ENCODE assay signal across 20 cellular contexts in genomic region chr5:155475318-155475717, GRCh38.
"Had no signal": no experiment of that assay in that cellular context is flagged by ENCODE, and none has a peak within 500 bp of the region (broad histone marks: within the 10 kb centered on the region; RNA-seq: fewer than 3 reads in every experiment).

No MANE protein-coding gene starts in this region.

- H3K9me3 Mint-ChIP-seq: effector memory CD8-positive, alpha-beta T cell; nephron; stimulated activated naive CD8-positive, alpha-beta T cell treated with anti-CD3 and anti-CD28 coated beads, Interleukin-15, amount 100 ng/mL, for 72 hours had no signal

- H3K36me3 Mint-ChIP-seq: naive thymus-derived CD4-positive, alpha-beta T cell had no signal

- H3K4me1 Mint-ChIP-seq: naive thymus-derived CD4-positive, alpha-beta T cell; nephron; stimulated activated naive CD8-positive, alpha-beta T cell treated with anti-CD3 and anti-CD28 coated beads, Interleukin-15, amount 100 ng/mL, for 72 hours had no signal

- H3K4me3 Mint-ChIP-seq: effector memory CD8-positive, alpha-beta T cell; naive thymus-derived CD4-positive, alpha-beta T cell; nephron; stimulated activated naive CD8-positive, alpha-beta T cell treated with anti-CD3 and anti-CD28 coated beads, Interleukin-15, amount 100 ng/mL, for 72 hours had no signal

- H3K27me3 Mint-ChIP-seq: effector memory CD8-positive, alpha-beta T cell; stimulated activated naive CD8-positive, alpha-beta T cell treated with anti-CD3 and anti-CD28 coated beads, Interleukin-15, amount 100 ng/mL, for 72 hours had no signal

- DNase-seq: cortex of kidney; effector memory CD8-positive, alpha-beta T cell; hypothalamus; kidney; mesenchymal stem cell; midbrain; naive thymus-derived CD4-positive, alpha-beta T cell; nucleus accumbens; stimulated activated CD4-positive, alpha-beta T cell treated with anti-CD3 and anti-CD28 coated beads, Interleukin-12 subunit alpha, Interleukin-12 subunit beta, amount 100 ng/mL, for 4 hours; stimulated activated CD4-positive, alpha-beta T cell treated with anti-CD3 and anti-CD28 coated beads, Interleukin-1b, Interleukin-23, amount 100 ng/mL, for 48 hours; stimulated activated CD4-positive, alpha-beta T cell treated with anti-CD3 and anti-CD28 coated beads, Interleukin-4, amount 100 ng/mL, for 1 hour; stimulated activated CD8-positive, alpha-beta memory T cell treated with anti-CD3 and anti-CD28 coated beads, Interleukin-4, amount 100 ng/mL, for 48 hours; stimulated activated naive CD4-positive, alpha-beta T cell; stimulated activated naive CD8-positive, alpha-beta T cell treated with anti-CD3 and anti-CD28 coated beads, Interleukin-15, amount 100 ng/mL, for 72 hours; transverse colon; upper lobe of right lung; uterus had no signal

- H3K27ac Mint-ChIP-seq: effector memory CD8-positive, alpha-beta T cell; naive thymus-derived CD4-positive, alpha-beta T cell; nephron; stimulated activated naive CD8-positive, alpha-beta T cell treated with anti-CD3 and anti-CD28 coated beads, Interleukin-15, amount 100 ng/mL, for 72 hours had no signal

- ATAC-seq: effector memory CD8-positive, alpha-beta T cell; left lobe of liver; naive thymus-derived CD4-positive, alpha-beta T cell; sciatic nerve; stimulated activated naive CD8-positive, alpha-beta T cell treated with anti-CD3 and anti-CD28 coated beads, Interleukin-15, amount 100 ng/mL, for 72 hours; upper lobe of right lung had no signal
